Comparison of ENCODE assay signal across 17 cellular contexts in the genomic region with DNA sequence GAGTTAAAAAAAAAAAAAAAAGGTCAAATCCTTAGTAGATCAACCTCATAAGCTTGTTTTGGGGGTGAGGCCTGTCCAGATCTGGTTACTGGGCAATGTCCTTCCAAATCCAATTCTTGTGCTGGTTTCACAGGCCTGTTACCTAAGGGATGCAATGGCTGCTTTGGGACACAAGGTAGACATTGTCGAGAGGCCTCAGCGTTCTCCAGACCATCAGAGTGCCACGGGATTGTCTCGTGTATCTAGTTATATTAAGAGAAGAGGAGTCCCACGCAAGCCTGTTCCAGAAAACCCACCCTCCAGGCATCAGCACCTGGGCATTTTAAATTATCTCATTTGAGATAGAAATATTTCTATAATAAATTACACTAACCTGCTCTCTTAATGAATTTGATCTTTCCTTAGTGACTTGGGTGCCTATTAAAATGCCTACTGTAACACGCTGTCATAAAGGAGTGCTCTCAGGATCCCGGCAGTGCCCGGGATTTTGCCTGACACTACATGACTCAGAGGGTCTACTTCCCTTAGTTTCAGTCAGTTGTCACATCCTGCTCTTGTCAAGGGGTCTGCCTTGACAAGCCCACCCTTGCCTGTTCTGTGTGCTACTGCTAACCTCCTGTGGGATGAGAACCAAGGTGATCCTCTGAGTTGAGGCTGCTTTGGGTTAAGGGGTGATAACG.
DNase-seq lines count a peak whose midpoint lies in the region; ATAC-seq and TF ChIP-seq lines count a peak whose summit lies in the region.
"Had no signal": no experiment of that assay in that cellular context is flagged by ENCODE, and none has a peak within 500 bp of the region (broad histone marks: within the 10 kb centered on the region; RNA-seq: fewer than 3 reads in every experiment).

No MANE protein-coding gene starts in this region.

- intact Hi-C loops in activated CD8-positive, alpha-beta T cell treated with anti-CD3 and anti-CD28 coated beads for 36 hours (cut with micrococcal nuclease) = no loop called here
- intact Hi-C loops in Panc1 (cut with micrococcal nuclease; ENCODE audit: unreplicated experiment) = no loop called here

- H3K27ac ChIP-seq in Panc1 (ENCODE audit: low read length) (peak overlapping the region; percentile 36; the same call in 1 of the 2 replicates), right atrium auricular region (peak overlapping the region; percentile 70 to 91), caudate nucleus (ENCODE audit: low read depth, low read length) (no peak overlapping the region)

- DNase-seq in activated CD8-positive, alpha-beta T cell treated with anti-CD3 and anti-CD28 coated beads for 36 hours = no peak
- DNase-seq in activated CD8-positive, alpha-beta T cell treated with anti-CD3 and anti-CD28 coated beads, Interleukin-2, amount 10 ng/mL, durations not matched to agents 7 days and 5 days = no peak
- DNase-seq in Panc1 (ENCODE audit: low read depth, low spot score) = no peak
- DNase-seq in right atrium auricular region (ENCODE audit: low spot score) = peak; percentile 56
- DNase-seq in stimulated activated effector memory CD8-positive, alpha-beta T cell treated with anti-CD3 and anti-CD28 coated beads, Interleukin-12 subunit alpha, Interleukin-12 subunit beta, amount 100 ng/mL, for 72 hours (ENCODE audit: low spot score in 2 of 2) = no peak
- DNase-seq in activated CD4-positive, alpha-beta T cell treated with anti-CD3 and anti-CD28 coated beads for 48 hours = no peak
- no peak for DNase-seq in caudate nucleus (lab: John Stamatoyannopoulos, UW)
- DNase-seq: activated naive CD4-positive, alpha-beta T cell treated with Interleukin-2 at 50 U/mL for 16 hours; effector memory CD8-positive, alpha-beta T cell; H9; MV-4-11; NCI-H2029; NCI-H510A treated with DMSO at 0.1 percent for 48 hours; stimulated activated CD4-positive, alpha-beta T cell treated with anti-CD3 and anti-CD28 coated beads, Interleukin-4, amount 100 ng/mL, for 4 hours had no signal

- POLR2A ChIA-PET in activated CD8-positive, alpha-beta T cell treated with anti-CD3 and anti-CD28 coated beads for 36 hours (lab: Charles Lee) = no interaction called here
- POLR2A ChIA-PET in activated CD8-positive, alpha-beta T cell treated with anti-CD3 and anti-CD28 coated beads, Interleukin-2, amount 10 ng/mL, durations not matched to agents 7 days and 5 days (lab: Charles Lee) = no interaction called here
- POLR2A ChIA-PET in Panc1 (lab: Charles Lee) = interaction anchor here (0.6 kb wide), 1 partner anchor 30 kb away, joined by 6 read pairs; no protein-coding TSS in a partner anchor

- no peaks in the 10 kb centered on the region for H3K36me3 ChIP-seq in Panc1 (ENCODE audit: control insufficient read depth, insufficient read depth, low read length)
- H3K36me3 ChIP-seq in right atrium auricular region = no peaks in the 10 kb centered on the region
- H3K36me3 ChIP-seq: thoracic aorta had no signal

- CTCF ChIA-PET in activated CD8-positive, alpha-beta T cell treated with anti-CD3 and anti-CD28 coated beads for 36 hours (lab: Charles Lee) = no interaction called here
- CTCF ChIA-PET in activated CD8-positive, alpha-beta T cell treated with anti-CD3 and anti-CD28 coated beads, Interleukin-2, amount 10 ng/mL, durations not matched to agents 7 days and 5 days (lab: Charles Lee) = interaction anchor here (1.1 kb wide), 1 partner anchor 30 kb away, joined by 3 read pairs; no protein-coding TSS in a partner anchor
- CTCF ChIA-PET in Panc1 (lab: Charles Lee) = no interaction called here

- H3K4me1 Mint-ChIP-seq in activated CD8-positive, alpha-beta T cell treated with anti-CD3 and anti-CD28 coated beads for 36 hours (ENCODE audit: low read depth) = peaks cover 41% of the 10 kb centered on the region
- peaks cover 62% of the 10 kb centered on the region for H3K4me1 Mint-ChIP-seq in activated CD8-positive, alpha-beta T cell treated with anti-CD3 and anti-CD28 coated beads, Interleukin-2, amount 10 ng/mL, durations not matched to agents 7 days and 5 days (ENCODE audit: low read depth)
- peaks cover 38% of the 10 kb centered on the region for H3K4me1 Mint-ChIP-seq in stimulated activated effector memory CD8-positive, alpha-beta T cell treated with anti-CD3 and anti-CD28 coated beads, Interleukin-12 subunit alpha, Interleukin-12 subunit beta, amount 100 ng/mL, for 72 hours

- H3K4me1 ChIP-seq in Panc1 (ENCODE audit: control insufficient read depth, insufficient read depth, low read length) = peaks cover 5% of the 10 kb centered on the region; the same call in 1 of the 2 replicates
- peaks cover 0 to 57% of the 10 kb centered on the region in 2 donors for H3K4me1 ChIP-seq in right atrium auricular region

- no TSS peak for BruUV-seq in Panc1 (replicated peaks; lab: Mats Ljungman, UMichigan)

- H3K36me3 Mint-ChIP-seq in activated CD8-positive, alpha-beta T cell treated with anti-CD3 and anti-CD28 coated beads for 36 hours (ENCODE audit: low read depth) = no peaks in the 10 kb centered on the region
- peaks cover 28% of the 10 kb centered on the region for H3K36me3 Mint-ChIP-seq in activated CD8-positive, alpha-beta T cell treated with anti-CD3 and anti-CD28 coated beads, Interleukin-2, amount 10 ng/mL, durations not matched to agents 7 days and 5 days (ENCODE audit: low read depth)
- H3K36me3 Mint-ChIP-seq in stimulated activated effector memory CD8-positive, alpha-beta T cell treated with anti-CD3 and anti-CD28 coated beads, Interleukin-12 subunit alpha, Interleukin-12 subunit beta, amount 100 ng/mL, for 72 hours = no peaks in the 10 kb centered on the region

- no peaks in the 10 kb centered on the region for H3K9me3 Mint-ChIP-seq in activated CD8-positive, alpha-beta T cell treated with anti-CD3 and anti-CD28 coated beads for 36 hours
- H3K9me3 Mint-ChIP-seq in activated CD8-positive, alpha-beta T cell treated with anti-CD3 and anti-CD28 coated beads, Interleukin-2, amount 10 ng/mL, durations not matched to agents 7 days and 5 days (ENCODE audit: insufficient read depth) = no peaks in the 10 kb centered on the region
- no peaks in the 10 kb centered on the region for H3K9me3 Mint-ChIP-seq in stimulated activated effector memory CD8-positive, alpha-beta T cell treated with anti-CD3 and anti-CD28 coated beads, Interleukin-12 subunit alpha, Interleukin-12 subunit beta, amount 100 ng/mL, for 72 hours
- H3K9me3 Mint-ChIP-seq: effector memory CD8-positive, alpha-beta T cell; H9 had no signal

- no peak overlapping the region for H3K4me3 ChIP-seq in Panc1 (ENCODE audit: low read depth in 2 of 2, low read length in 2 of 2)
- no peak overlapping the region for H3K4me3 ChIP-seq in right atrium auricular region
- H3K4me3 ChIP-seq: GM12878 had no signal

- no peak overlapping the region for H3K4me3 Mint-ChIP-seq in activated CD8-positive, alpha-beta T cell treated with anti-CD3 and anti-CD28 coated beads for 36 hours
- H3K4me3 Mint-ChIP-seq in activated CD8-positive, alpha-beta T cell treated with anti-CD3 and anti-CD28 coated beads, Interleukin-2, amount 10 ng/mL, durations not matched to agents 7 days and 5 days = no peak overlapping the region
- H3K4me3 Mint-ChIP-seq in stimulated activated effector memory CD8-positive, alpha-beta T cell treated with anti-CD3 and anti-CD28 coated beads, Interleukin-12 subunit alpha, Interleukin-12 subunit beta, amount 100 ng/mL, for 72 hours = no peak overlapping the region
- H3K4me3 Mint-ChIP-seq: H9 had no signal

- peak overlapping the region; percentile 28 for H3K27ac Mint-ChIP-seq in activated CD8-positive, alpha-beta T cell treated with anti-CD3 and anti-CD28 coated beads for 36 hours
- no peak overlapping the region for H3K27ac Mint-ChIP-seq in activated CD8-positive, alpha-beta T cell treated with anti-CD3 and anti-CD28 coated beads, Interleukin-2, amount 10 ng/mL, durations not matched to agents 7 days and 5 days
- peak overlapping the region; percentile 66 for H3K27ac Mint-ChIP-seq in stimulated activated effector memory CD8-positive, alpha-beta T cell treated with anti-CD3 and anti-CD28 coated beads, Interleukin-12 subunit alpha, Interleukin-12 subunit beta, amount 100 ng/mL, for 72 hours

- H3K9me3 ChIP-seq in Panc1 (ENCODE audit: control insufficient read depth, insufficient read depth, low read depth, low read length) = no peaks in the 10 kb centered on the region
- H3K9me3 ChIP-seq in right atrium auricular region = no peaks in the 10 kb centered on the region
- H3K9me3 ChIP-seq: thoracic aorta had no signal

- H3K27me3 ChIP-seq in Panc1 (ENCODE audit: control insufficient read depth, insufficient read depth, low read length) (no peaks in the 10 kb centered on the region), right atrium auricular region (no peaks in the 10 kb centered on the region)

- H3K27me3 Mint-ChIP-seq in activated CD8-positive, alpha-beta T cell treated with anti-CD3 and anti-CD28 coated beads for 36 hours = no peaks in the 10 kb centered on the region
- no peaks in the 10 kb centered on the region for H3K27me3 Mint-ChIP-seq in activated CD8-positive, alpha-beta T cell treated with anti-CD3 and anti-CD28 coated beads, Interleukin-2, amount 10 ng/mL, durations not matched to agents 7 days and 5 days (ENCODE audit: low read depth)

- ATAC-seq in activated CD8-positive, alpha-beta T cell treated with anti-CD3 and anti-CD28 coated beads for 36 hours = no peak
- ATAC-seq in activated CD8-positive, alpha-beta T cell treated with anti-CD3 and anti-CD28 coated beads, Interleukin-2, amount 10 ng/mL, durations not matched to agents 7 days and 5 days = no peak
- ATAC-seq in Panc1 (peak; percentile 31; the same call in 1 of the 2 replicates), HG02870 (IDR thresholded peaks at IDR 0.05; ENCODE audit: unreplicated experiment) (no peak)
- ATAC-seq in stimulated activated effector memory CD8-positive, alpha-beta T cell treated with anti-CD3 and anti-CD28 coated beads, Interleukin-12 subunit alpha, Interleukin-12 subunit beta, amount 100 ng/mL, for 72 hours = no peak
- ATAC-seq: effector memory CD8-positive, alpha-beta T cell; GM12878 had no signal

- no peak for TF ChIP-seq CTCF in activated CD8-positive, alpha-beta T cell treated with anti-CD3 and anti-CD28 coated beads for 36 hours (IDR thresholded peaks at IDR 0.05)
- TF ChIP-seq CTCF in Panc1 (IDR thresholded peaks at IDR 0.05) (no peak), right atrium auricular region (IDR thresholded peaks at IDR 0.05) (no peak)

- in situ Hi-C loops in Panc1 (cut with HindIII; ENCODE audit: low pct_unique_long_range_greater_than_20kb, low sequenced_read_pairs) = no loop called here
